In the genomic region with DNA sequence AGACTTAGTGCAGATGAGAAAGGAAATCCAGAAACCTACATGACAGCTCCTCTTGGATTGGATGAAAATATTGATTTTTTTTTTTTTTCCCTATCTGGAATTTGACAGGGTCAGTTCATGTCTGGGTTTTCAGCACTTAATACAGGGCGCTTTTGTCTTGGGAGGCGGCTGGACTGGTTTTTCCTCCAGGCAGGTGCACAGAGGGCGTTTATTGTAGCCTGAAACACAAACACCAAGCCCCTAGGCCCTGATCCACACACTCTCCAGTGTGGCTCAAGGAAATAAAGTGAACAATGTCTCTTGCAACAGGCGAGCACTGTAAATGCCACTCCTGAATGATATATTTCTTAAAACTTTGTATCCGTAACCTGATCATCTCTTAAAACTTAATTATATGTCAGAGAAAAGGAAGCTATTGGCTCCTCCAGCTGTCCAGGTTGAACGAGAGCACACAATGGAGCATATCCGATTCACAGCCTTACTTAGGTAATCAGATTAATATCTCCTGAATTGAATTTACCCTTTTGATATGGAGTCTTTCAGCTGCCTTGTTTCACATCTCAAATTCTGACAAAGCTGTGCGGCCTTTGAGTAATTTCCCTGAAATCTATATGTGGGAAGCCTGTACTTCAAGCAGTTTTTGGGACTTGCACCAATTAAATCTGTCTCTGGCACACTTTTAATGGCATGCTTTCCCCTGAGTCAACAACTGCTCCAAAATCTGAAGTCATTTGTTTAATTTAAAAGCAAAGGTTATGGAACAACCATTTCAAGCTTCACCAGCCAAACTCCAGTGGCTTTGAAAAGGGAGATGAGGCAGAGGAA, we compare ENCODE assay signal across 8 cellular contexts.
DNase-seq lines count a peak whose midpoint lies in the region; ATAC-seq, FAIRE-seq and TF ChIP-seq lines count a peak whose summit lies in the region.

No MANE protein-coding gene starts in this region.

- H3K36me3 ChIP-seq in astrocyte (ENCODE audit: insufficient read depth, low read length), result no peaks in the 10 kb centered on the region

- H3K27me3 ChIP-seq in astrocyte (ENCODE audit: insufficient read depth, low read length), result no peaks in the 10 kb centered on the region

- H3K9me3 Mint-ChIP-seq in astrocyte (ENCODE audit: unreplicated experiment) (peaks cover 5% of the 10 kb centered on the region), mesothelial cell of epicardium (peaks cover 7% of the 10 kb centered on the region)
- H3K9me3 Mint-ChIP-seq in activated CD8-positive, alpha-beta T cell treated with anti-CD3 and anti-CD28 coated beads, Interleukin-2, amount 10 ng/mL, durations not matched to agents 7 days and 5 days (ENCODE audit: insufficient read depth), result peaks cover 9% of the 10 kb centered on the region

- ATAC-seq in Right ventricle myocardium inferior, result peak; percentile 43
- ATAC-seq in activated CD8-positive, alpha-beta T cell treated with anti-CD3 and anti-CD28 coated beads, Interleukin-2, amount 10 ng/mL, durations not matched to agents 7 days and 5 days, result no peak
- no peak for ATAC-seq in HG02798 (IDR thresholded peaks at IDR 0.05; ENCODE audit: poor library complexity, unreplicated experiment)

- H3K27ac Mint-ChIP-seq in astrocyte (ENCODE audit: unreplicated experiment), result no peak overlapping the region
- peak overlapping the region; percentile 92 for H3K27ac Mint-ChIP-seq in mesothelial cell of epicardium
- H3K27ac Mint-ChIP-seq in activated CD8-positive, alpha-beta T cell treated with anti-CD3 and anti-CD28 coated beads, Interleukin-2, amount 10 ng/mL, durations not matched to agents 7 days and 5 days, result no peak overlapping the region

- peaks cover 10% of the 10 kb centered on the region for H3K4me1 Mint-ChIP-seq in astrocyte (ENCODE audit: low read depth, unreplicated experiment)
- peaks cover 60% of the 10 kb centered on the region for H3K4me1 Mint-ChIP-seq in mesothelial cell of epicardium
- H3K4me1 Mint-ChIP-seq in activated CD8-positive, alpha-beta T cell treated with anti-CD3 and anti-CD28 coated beads, Interleukin-2, amount 10 ng/mL, durations not matched to agents 7 days and 5 days (ENCODE audit: low read depth), result no peaks in the 10 kb centered on the region

- H3K27me3 Mint-ChIP-seq in astrocyte (ENCODE audit: low read depth, unreplicated experiment), result no peaks in the 10 kb centered on the region
- no peaks in the 10 kb centered on the region for H3K27me3 Mint-ChIP-seq in mesothelial cell of epicardium (ENCODE audit: low read depth)
- no peaks in the 10 kb centered on the region for H3K27me3 Mint-ChIP-seq in activated CD8-positive, alpha-beta T cell treated with anti-CD3 and anti-CD28 coated beads, Interleukin-2, amount 10 ng/mL, durations not matched to agents 7 days and 5 days (ENCODE audit: low read depth)

- H3K79me2 ChIP-seq in astrocyte (ENCODE audit: insufficient read depth, low read length), result no peaks in the 10 kb centered on the region

- TF ChIP-seq CTCF in astrocyte (IDR thresholded peaks at IDR 0.05; ENCODE audit: insufficient read depth, low read depth, low read length) (no peak), mesothelial cell of epicardium (IDR thresholded peaks at IDR 0.05; ENCODE audit: unreplicated experiment) (no peak)

- H3K4me2 ChIP-seq in astrocyte (ENCODE audit: low read length), result no peak overlapping the region

- H4K20me1 ChIP-seq in astrocyte (ENCODE audit: insufficient read depth, low read length), result no peaks in the 10 kb centered on the region

- H3K4me3 Mint-ChIP-seq in astrocyte (ENCODE audit: unreplicated experiment) (no peak overlapping the region), mesothelial cell of epicardium (no peak overlapping the region)
- H3K4me3 Mint-ChIP-seq in activated CD8-positive, alpha-beta T cell treated with anti-CD3 and anti-CD28 coated beads, Interleukin-2, amount 10 ng/mL, durations not matched to agents 7 days and 5 days, result no peak overlapping the region

- CTCF ChIA-PET in activated CD8-positive, alpha-beta T cell treated with anti-CD3 and anti-CD28 coated beads, Interleukin-2, amount 10 ng/mL, durations not matched to agents 7 days and 5 days (lab: Charles Lee), result interaction anchor here (0.9 to 1.5 kb wide), 2 partner anchors 48 to 537 kb away, joined by 3 to 5 read pairs; no protein-coding TSS in a partner anchor

- no peak overlapping the region for H3K9ac ChIP-seq in astrocyte (ENCODE audit: low read length)

- H3K4me3 ChIP-seq in astrocyte (ENCODE audit: insufficient read depth, low read depth, low read length), result no peak overlapping the region

- no peak for DNase-seq in Right ventricle myocardium inferior (ENCODE audit: missing footprints)
- no peak for DNase-seq in cardiac septum (ENCODE audit: low spot score)
- peak; percentile 35 for DNase-seq in astrocyte (ENCODE audit: low read depth)
- DNase-seq in mesothelial cell of epicardium (ENCODE audit: low spot score in 2 of 2, unreplicated experiment in 2 of 2), result no peak
- DNase-seq in activated T-cell treated with anti-CD3 and anti-CD28 coated beads, Interleukin-2, amount 50 U/mL, for 1 hour, result no peak
- DNase-seq in activated CD8-positive, alpha-beta T cell treated with anti-CD3 and anti-CD28 coated beads, Interleukin-2, amount 10 ng/mL, durations not matched to agents 7 days and 5 days, result no peak
- DNase-seq in UCSD-AML1 (lab: John Stamatoyannopoulos, UW; ENCODE audit: unreplicated experiment), result no peak

- no peaks in the 10 kb centered on the region for H3K9me3 ChIP-seq in astrocyte (ENCODE audit: insufficient read depth, low read depth, low read length)

- FAIRE-seq in astrocyte (lab: Jason Lieb, UNC), result no peak

- no peak overlapping the region for H2AFZ ChIP-seq in astrocyte (ENCODE audit: low read depth, low read length)

- intact Hi-C loops in Right ventricle myocardium inferior (cut with DNase I), result no loop called here
- intact Hi-C loops in cardiac septum (cut with DNase I), result no loop called here

- H3K36me3 Mint-ChIP-seq in astrocyte (ENCODE audit: low read depth, unreplicated experiment), result no peaks in the 10 kb centered on the region
- H3K36me3 Mint-ChIP-seq in mesothelial cell of epicardium, result peaks cover 7% of the 10 kb centered on the region
- H3K36me3 Mint-ChIP-seq in activated CD8-positive, alpha-beta T cell treated with anti-CD3 and anti-CD28 coated beads, Interleukin-2, amount 10 ng/mL, durations not matched to agents 7 days and 5 days (ENCODE audit: low read depth), result peaks cover 6% of the 10 kb centered on the region

- POLR2A ChIA-PET in activated CD8-positive, alpha-beta T cell treated with anti-CD3 and anti-CD28 coated beads, Interleukin-2, amount 10 ng/mL, durations not matched to agents 7 days and 5 days (lab: Charles Lee), result no interaction called here

- no peaks in the 10 kb centered on the region for H3K4me1 ChIP-seq in astrocyte (ENCODE audit: insufficient read depth, low read length)

- no peak overlapping the region for H3K27ac ChIP-seq in astrocyte (ENCODE audit: low read depth, low read length)
